ENCODE assay signal across 1 cellular context in the genomic region with DNA sequence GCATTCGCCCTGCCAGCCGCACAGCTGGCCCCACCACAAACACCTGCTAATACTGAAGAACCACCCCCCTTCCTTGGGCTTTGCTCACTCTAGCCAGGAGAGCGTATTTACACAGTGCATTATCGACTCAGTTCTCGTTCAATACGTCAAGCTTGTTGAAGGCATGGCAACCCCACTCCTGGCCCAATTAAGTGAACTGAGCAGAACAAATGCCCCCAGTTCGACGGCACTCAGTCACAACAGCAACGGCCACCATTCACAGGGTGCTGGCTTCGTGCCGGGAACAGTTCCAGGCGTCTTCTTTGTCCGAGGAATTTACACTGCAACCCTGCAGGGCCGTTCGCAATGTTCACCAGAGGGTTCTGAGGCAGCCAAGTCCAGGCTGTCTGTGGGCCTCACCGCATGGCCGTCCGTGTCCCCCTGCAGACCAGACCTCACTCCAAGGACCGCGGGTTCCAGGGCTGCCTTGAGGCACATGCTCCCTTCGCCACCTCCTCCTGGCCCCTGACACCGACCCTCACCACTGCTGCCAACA.
A peak's percentile ranks its signal among the peaks of the same experiment; 100 is the strongest.
TF ChIP-seq lines count a peak whose summit lies in the region.

No MANE protein-coding gene starts in this region.

TF ChIP-seq in HepG2, 621 proteins besides CTCF, POLR2A, EP300 and RAD21 (continued from another document and continues in another):
- TF ChIP-seq, protein P1, sequence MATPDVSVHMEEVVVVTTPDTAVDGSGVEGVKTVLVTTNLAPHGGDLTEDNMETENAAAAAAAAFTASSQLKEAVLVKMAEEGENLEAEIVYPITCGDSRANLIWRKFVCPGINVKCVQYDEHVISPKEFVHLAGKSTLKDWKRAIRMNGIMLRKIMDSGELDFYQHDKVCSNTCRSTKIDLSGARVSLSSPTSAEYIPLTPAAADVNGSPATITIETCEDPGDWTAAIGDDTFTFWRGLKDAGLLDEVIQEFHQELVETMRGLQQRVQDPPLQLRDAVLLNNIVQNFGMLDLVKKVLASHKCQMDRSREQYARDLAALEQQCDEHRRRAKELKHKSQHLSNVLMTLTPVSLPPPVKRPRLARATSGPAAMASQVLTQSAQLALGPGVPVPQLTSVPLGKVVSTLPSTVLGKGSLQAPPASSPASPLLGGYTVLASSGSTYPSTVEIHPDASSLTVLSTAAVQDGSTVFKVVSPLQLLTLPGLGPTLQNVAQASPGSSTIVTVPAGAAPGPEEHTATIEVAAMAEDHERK (CRISPR knock-in tag; IDR thresholded peaks at IDR 0.05; ENCODE audit: low read depth): no peak
- no peak for TF ChIP-seq ZNF501 (CRISPR knock-in tag; IDR thresholded peaks at IDR 0.05)
- TF ChIP-seq TOE1 (CRISPR knock-in tag; IDR thresholded peaks at IDR 0.05): no peak
- TF ChIP-seq GATA4 (IDR thresholded peaks at IDR 0.05; ENCODE audit: borderline replicate concordance, low read depth): no peak
- TF ChIP-seq GLI4 (CRISPR knock-in tag; IDR thresholded peaks at IDR 0.05; ENCODE audit: borderline replicate concordance): no peak
- TF ChIP-seq MTF2 (CRISPR knock-in tag; IDR thresholded peaks at IDR 0.05; ENCODE audit: borderline replicate concordance): no peak
- TF ChIP-seq ZNF777 (CRISPR knock-in tag; IDR thresholded peaks at IDR 0.05): peak; percentile 77
- no peak for TF ChIP-seq SMAD9 (CRISPR knock-in tag; IDR thresholded peaks at IDR 0.05)
- TF ChIP-seq, protein P2, sequence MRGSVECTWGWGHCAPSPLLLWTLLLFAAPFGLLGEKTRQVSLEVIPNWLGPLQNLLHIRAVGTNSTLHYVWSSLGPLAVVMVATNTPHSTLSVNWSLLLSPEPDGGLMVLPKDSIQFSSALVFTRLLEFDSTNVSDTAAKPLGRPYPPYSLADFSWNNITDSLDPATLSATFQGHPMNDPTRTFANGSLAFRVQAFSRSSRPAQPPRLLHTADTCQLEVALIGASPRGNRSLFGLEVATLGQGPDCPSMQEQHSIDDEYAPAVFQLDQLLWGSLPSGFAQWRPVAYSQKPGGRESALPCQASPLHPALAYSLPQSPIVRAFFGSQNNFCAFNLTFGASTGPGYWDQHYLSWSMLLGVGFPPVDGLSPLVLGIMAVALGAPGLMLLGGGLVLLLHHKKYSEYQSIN (CRISPR knock-in tag; IDR thresholded peaks at IDR 0.05; ENCODE audit: borderline replicate concordance): no peak
- TF ChIP-seq CHCHD3 (CRISPR knock-in tag; IDR thresholded peaks at IDR 0.05): no peak
- TF ChIP-seq FOXA3 (CRISPR knock-in tag; IDR thresholded peaks at IDR 0.05): peak; percentile 80
- TF ChIP-seq, protein P3, sequence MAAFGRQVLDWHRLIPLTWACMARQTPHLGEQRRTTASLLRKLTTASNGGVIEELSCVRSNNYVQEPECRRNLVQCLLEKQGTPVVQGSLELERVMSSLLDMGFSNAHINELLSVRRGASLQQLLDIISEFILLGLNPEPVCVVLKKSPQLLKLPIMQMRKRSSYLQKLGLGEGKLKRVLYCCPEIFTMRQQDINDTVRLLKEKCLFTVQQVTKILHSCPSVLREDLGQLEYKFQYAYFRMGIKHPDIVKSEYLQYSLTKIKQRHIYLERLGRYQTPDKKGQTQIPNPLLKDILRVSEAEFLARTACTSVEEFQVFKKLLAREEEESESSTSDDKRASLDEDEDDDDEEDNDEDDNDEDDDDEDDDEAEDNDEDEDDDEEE (CRISPR knock-in tag; IDR thresholded peaks at IDR 0.05): peak; percentile 59; the same call in 1 of the 2 replicates
- TF ChIP-seq AGO1 (IDR thresholded peaks at IDR 0.05; ENCODE audit: low read depth, low read length, poor library complexity, severe bottlenecking): no peak
- no peak for TF ChIP-seq HNRNPL (IDR thresholded peaks at IDR 0.05; ENCODE audit: low read depth, low read length)
- no peak for TF ChIP-seq RBM39 (IDR thresholded peaks at IDR 0.05; ENCODE audit: low read depth, low read length, poor library complexity, severe bottlenecking)
- TF ChIP-seq NCOR1 (IDR thresholded peaks at IDR 0.05; ENCODE audit: borderline replicate concordance, low read length): no peak
- TF ChIP-seq ZNF839 (CRISPR knock-in tag; IDR thresholded peaks at IDR 0.05; ENCODE audit: borderline replicate concordance): no peak
- TF ChIP-seq ZNF460 (CRISPR knock-in tag; IDR thresholded peaks at IDR 0.05; ENCODE audit: borderline replicate concordance): no peak
- TF ChIP-seq, protein P4, sequence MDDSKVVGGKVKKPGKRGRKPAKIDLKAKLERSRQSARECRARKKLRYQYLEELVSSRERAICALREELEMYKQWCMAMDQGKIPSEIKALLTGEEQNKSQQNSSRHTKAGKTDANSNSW (CRISPR knock-in tag; IDR thresholded peaks at IDR 0.05; ENCODE audit: borderline replicate concordance): no peak
- no peak for TF ChIP-seq NFIC (IDR thresholded peaks at IDR 0.05; ENCODE audit: low read length)
- no peak for TF ChIP-seq ZFP36L2 (CRISPR knock-in tag; IDR thresholded peaks at IDR 0.05)
- TF ChIP-seq, protein P5, sequence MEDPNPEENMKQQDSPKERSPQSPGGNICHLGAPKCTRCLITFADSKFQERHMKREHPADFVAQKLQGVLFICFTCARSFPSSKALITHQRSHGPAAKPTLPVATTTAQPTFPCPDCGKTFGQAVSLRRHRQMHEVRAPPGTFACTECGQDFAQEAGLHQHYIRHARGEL (CRISPR knock-in tag; IDR thresholded peaks at IDR 0.05): no peak
- TF ChIP-seq, protein P6, sequence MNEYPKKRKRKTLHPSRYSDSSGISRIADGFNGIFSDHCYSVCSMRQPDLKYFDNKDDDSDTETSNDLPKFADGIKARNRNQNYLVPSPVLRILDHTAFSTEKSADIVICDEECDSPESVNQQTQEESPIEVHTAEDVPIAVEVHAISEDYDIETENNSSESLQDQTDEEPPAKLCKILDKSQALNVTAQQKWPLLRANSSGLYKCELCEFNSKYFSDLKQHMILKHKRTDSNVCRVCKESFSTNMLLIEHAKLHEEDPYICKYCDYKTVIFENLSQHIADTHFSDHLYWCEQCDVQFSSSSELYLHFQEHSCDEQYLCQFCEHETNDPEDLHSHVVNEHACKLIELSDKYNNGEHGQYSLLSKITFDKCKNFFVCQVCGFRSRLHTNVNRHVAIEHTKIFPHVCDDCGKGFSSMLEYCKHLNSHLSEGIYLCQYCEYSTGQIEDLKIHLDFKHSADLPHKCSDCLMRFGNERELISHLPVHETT (CRISPR knock-in tag; conservative IDR thresholded peaks at IDR 0.05): no peak
- no peak for TF ChIP-seq ZNF333 (CRISPR knock-in tag; IDR thresholded peaks at IDR 0.05; ENCODE audit: borderline replicate concordance)
- TF ChIP-seq NCOA1 (CRISPR knock-in tag; IDR thresholded peaks at IDR 0.05): no peak
- peak; percentile 19; the same call in 1 of the 2 replicates for TF ChIP-seq ZMYM4 (CRISPR knock-in tag; IDR thresholded peaks at IDR 0.05)
- TF ChIP-seq TRIM24 (CRISPR knock-in tag; IDR thresholded peaks at IDR 0.05): no peak
- TF ChIP-seq, protein P7, sequence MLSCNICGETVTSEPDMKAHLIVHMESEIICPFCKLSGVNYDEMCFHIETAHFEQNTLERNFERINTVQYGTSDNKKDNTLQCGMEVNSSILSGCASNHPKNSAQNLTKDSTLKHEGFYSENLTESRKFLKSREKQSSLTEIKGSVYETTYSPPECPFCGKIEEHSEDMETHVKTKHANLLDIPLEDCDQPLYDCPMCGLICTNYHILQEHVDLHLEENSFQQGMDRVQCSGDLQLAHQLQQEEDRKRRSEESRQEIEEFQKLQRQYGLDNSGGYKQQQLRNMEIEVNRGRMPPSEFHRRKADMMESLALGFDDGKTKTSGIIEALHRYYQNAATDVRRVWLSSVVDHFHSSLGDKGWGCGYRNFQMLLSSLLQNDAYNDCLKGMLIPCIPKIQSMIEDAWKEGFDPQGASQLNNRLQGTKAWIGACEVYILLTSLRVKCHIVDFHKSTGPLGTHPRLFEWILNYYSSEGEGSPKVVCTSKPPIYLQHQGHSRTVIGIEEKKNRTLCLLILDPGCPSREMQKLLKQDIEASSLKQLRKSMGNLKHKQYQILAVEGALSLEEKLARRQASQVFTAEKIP (CRISPR knock-in tag; IDR thresholded peaks at IDR 0.05; ENCODE audit: borderline replicate concordance): no peak
- TF ChIP-seq SNRNP70 (IDR thresholded peaks at IDR 0.05; ENCODE audit: low read depth, low read length): no peak
- 0 out of 2 replicates have a peak, but pooled peaks have one; percentile 20 for TF ChIP-seq RARA (CRISPR knock-in tag; IDR thresholded peaks at IDR 0.05)
- TF ChIP-seq, protein P8, sequence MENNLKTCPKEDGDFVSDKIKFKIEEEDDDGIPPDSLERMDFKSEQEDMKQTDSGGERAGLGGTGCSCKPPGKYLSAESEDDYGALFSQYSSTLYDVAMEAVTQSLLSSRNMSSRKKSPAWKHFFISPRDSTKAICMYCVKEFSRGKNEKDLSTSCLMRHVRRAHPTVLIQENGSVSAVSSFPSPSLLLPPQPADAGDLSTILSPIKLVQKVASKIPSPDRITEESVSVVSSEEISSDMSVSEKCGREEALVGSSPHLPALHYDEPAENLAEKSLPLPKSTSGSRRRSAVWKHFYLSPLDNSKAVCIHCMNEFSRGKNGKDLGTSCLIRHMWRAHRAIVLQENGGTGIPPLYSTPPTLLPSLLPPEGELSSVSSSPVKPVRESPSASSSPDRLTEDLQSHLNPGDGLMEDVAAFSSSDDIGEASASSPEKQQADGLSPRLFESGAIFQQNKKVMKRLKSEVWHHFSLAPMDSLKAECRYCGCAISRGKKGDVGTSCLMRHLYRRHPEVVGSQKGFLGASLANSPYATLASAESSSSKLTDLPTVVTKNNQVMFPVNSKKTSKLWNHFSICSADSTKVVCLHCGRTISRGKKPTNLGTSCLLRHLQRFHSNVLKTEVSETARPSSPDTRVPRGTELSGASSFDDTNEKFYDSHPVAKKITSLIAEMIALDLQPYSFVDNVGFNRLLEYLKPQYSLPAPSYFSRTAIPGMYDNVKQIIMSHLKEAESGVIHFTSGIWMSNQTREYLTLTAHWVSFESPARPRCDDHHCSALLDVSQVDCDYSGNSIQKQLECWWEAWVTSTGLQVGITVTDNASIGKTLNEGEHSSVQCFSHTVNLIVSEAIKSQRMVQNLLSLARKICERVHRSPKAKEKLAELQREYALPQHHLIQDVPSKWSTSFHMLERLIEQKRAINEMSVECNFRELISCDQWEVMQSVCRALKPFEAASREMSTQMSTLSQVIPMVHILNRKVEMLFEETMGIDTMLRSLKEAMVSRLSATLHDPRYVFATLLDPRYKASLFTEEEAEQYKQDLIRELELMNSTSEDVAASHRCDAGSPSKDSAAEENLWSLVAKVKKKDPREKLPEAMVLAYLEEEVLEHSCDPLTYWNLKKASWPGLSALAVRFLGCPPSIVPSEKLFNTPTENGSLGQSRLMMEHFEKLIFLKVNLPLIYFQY (CRISPR knock-in tag; IDR thresholded peaks at IDR 0.05; ENCODE audit: borderline replicate concordance): 0 out of 2 replicates have a peak, but pooled peaks have one; percentile 39
- TF ChIP-seq ZNF629 (CRISPR knock-in tag; conservative IDR thresholded peaks at IDR 0.05): no peak
- TF ChIP-seq POLR2AphosphoS2 (IDR thresholded peaks at IDR 0.05; ENCODE audit: low read depth, low read length): no peak
- no peak for TF ChIP-seq ATM (IDR thresholded peaks at IDR 0.05; ENCODE audit: borderline replicate concordance)
- no peak for TF ChIP-seq KDM3A (CRISPR knock-in tag; IDR thresholded peaks at IDR 0.05; ENCODE audit: low read depth)
- TF ChIP-seq ZNF430 (CRISPR knock-in tag; IDR thresholded peaks at IDR 0.05): no peak
- TF ChIP-seq GATAD2A (CRISPR knock-in tag; IDR thresholded peaks at IDR 0.05): peak; percentile 68
- TF ChIP-seq KMT2A (CRISPR knock-in tag; IDR thresholded peaks at IDR 0.05): no peak
- TF ChIP-seq ZC3H13 (CRISPR knock-in tag; IDR thresholded peaks at IDR 0.05): 0 out of 2 replicates have a peak, but pooled peaks have one; percentile 15
- TF ChIP-seq ZKSCAN1 (IDR thresholded peaks at IDR 0.05; ENCODE audit: low read length): no peak
- no peak for TF ChIP-seq ZSCAN30 (CRISPR knock-in tag; IDR thresholded peaks at IDR 0.05)
- no peak for TF ChIP-seq ZKSCAN8 (CRISPR knock-in tag; IDR thresholded peaks at IDR 0.05; ENCODE audit: borderline replicate concordance)
- TF ChIP-seq ZNF569 (CRISPR knock-in tag; IDR thresholded peaks at IDR 0.05; ENCODE audit: borderline replicate concordance): no peak
- TF ChIP-seq, protein P9, sequence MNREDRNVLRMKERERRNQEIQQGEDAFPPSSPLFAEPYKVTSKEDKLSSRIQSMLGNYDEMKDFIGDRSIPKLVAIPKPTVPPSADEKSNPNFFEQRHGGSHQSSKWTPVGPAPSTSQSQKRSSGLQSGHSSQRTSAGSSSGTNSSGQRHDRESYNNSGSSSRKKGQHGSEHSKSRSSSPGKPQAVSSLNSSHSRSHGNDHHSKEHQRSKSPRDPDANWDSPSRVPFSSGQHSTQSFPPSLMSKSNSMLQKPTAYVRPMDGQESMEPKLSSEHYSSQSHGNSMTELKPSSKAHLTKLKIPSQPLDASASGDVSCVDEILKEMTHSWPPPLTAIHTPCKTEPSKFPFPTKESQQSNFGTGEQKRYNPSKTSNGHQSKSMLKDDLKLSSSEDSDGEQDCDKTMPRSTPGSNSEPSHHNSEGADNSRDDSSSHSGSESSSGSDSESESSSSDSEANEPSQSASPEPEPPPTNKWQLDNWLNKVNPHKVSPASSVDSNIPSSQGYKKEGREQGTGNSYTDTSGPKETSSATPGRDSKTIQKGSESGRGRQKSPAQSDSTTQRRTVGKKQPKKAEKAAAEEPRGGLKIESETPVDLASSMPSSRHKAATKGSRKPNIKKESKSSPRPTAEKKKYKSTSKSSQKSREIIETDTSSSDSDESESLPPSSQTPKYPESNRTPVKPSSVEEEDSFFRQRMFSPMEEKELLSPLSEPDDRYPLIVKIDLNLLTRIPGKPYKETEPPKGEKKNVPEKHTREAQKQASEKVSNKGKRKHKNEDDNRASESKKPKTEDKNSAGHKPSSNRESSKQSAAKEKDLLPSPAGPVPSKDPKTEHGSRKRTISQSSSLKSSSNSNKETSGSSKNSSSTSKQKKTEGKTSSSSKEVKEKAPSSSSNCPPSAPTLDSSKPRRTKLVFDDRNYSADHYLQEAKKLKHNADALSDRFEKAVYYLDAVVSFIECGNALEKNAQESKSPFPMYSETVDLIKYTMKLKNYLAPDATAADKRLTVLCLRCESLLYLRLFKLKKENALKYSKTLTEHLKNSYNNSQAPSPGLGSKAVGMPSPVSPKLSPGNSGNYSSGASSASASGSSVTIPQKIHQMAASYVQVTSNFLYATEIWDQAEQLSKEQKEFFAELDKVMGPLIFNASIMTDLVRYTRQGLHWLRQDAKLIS (CRISPR knock-in tag; IDR thresholded peaks at IDR 0.05): no peak
- TF ChIP-seq MEIS1 (CRISPR knock-in tag; IDR thresholded peaks at IDR 0.05; ENCODE audit: borderline replicate concordance): 0 out of 2 replicates have a peak, but pooled peaks have one; percentile 28
- TF ChIP-seq NKX3-1 (CRISPR knock-in tag; IDR thresholded peaks at IDR 0.05): no peak
- no peak for TF ChIP-seq ZBTB3 (CRISPR knock-in tag; IDR thresholded peaks at IDR 0.05; ENCODE audit: borderline replicate concordance, low read depth)
- TF ChIP-seq RNF2 (conservative IDR thresholded peaks at IDR 0.05; ENCODE audit: low read depth): 0 out of 2 replicates have a peak, but pooled peaks have one; percentile 41
- TF ChIP-seq, protein P10, sequence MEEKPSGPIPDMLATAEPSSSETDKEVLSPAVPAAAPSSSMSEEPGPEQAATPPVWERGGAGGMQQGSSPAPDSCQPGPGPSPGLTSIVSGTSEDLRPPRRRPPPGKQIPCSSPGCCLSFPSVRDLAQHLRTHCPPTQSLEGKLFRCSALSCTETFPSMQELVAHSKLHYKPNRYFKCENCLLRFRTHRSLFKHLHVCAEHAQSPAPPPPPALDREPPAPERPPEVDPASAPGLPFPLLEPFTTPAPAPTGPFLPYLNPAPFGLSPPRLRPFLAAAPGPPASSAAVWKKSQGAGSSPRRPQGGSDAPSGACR (CRISPR knock-in tag; IDR thresholded peaks at IDR 0.05): no peak
- TF ChIP-seq JUND (CRISPR knock-in tag; IDR thresholded peaks at IDR 0.05): no peak
- TF ChIP-seq ZNF253 (CRISPR knock-in tag; IDR thresholded peaks at IDR 0.05; ENCODE audit: borderline replicate concordance): no peak
- TF ChIP-seq KAT2B (IDR thresholded peaks at IDR 0.05; ENCODE audit: borderline replicate concordance, low read depth, low read length): peak; percentile 96
- TF ChIP-seq ZNF644 (CRISPR knock-in tag; IDR thresholded peaks at IDR 0.05; ENCODE audit: low read depth): no peak
- TF ChIP-seq FLYWCH1 (CRISPR knock-in tag; IDR thresholded peaks at IDR 0.05): no peak
